18 cellular contexts compared by ENCODE assay signal in genomic region chr6:13471184-13471583, GRCh38.
"Had no signal": no experiment of that assay in that cellular context is flagged by ENCODE, and none has a peak within 500 bp of the region (broad histone marks: within the 10 kb centered on the region; RNA-seq: fewer than 3 reads in every experiment).

No MANE protein-coding gene starts in this region.

- H3K27ac Mint-ChIP-seq: activated CD4-positive, alpha-beta memory T cell treated with anti-CD3 and anti-CD28 coated beads, Interleukin-2, amount 10 ng/mL, durations not matched to agents 7 days and 5 days; activated naive CD4-positive, alpha-beta T cell treated with anti-CD3 and anti-CD28 coated beads, Interleukin-2, amount 50 U/mL, for 72 hours; activated T-cell treated with anti-CD3 and anti-CD28 coated beads, Interleukin-2, amount 50 U/mL, for 72 hours; WTC11 had no signal

- H3K4me3 Mint-ChIP-seq: activated CD4-positive, alpha-beta memory T cell treated with anti-CD3 and anti-CD28 coated beads, Interleukin-2, amount 10 ng/mL, durations not matched to agents 7 days and 5 days; activated T-cell treated with anti-CD3 and anti-CD28 coated beads, Interleukin-2, amount 50 U/mL, for 72 hours; central memory CD8-positive, alpha-beta T cell; stimulated activated naive B cell treated with anti-CD40 and anti-IgM and Interleukin-4, amounts not matched to agents 10 μg/mL and 1 μg/mL and 100 μg/mL, for 72 hours; WTC11 had no signal

- H3K27me3 Mint-ChIP-seq: activated CD4-positive, alpha-beta memory T cell treated with anti-CD3 and anti-CD28 coated beads, Interleukin-2, amount 10 ng/mL, durations not matched to agents 7 days and 5 days; central memory CD8-positive, alpha-beta T cell; naive B cell; stimulated activated naive B cell treated with anti-CD40 and anti-IgM and Interleukin-4, amounts not matched to agents 10 μg/mL and 1 μg/mL and 100 μg/mL, for 72 hours had no signal

- H3K36me3 ChIP-seq: vagina had no signal

- DNase-seq: activated CD4-positive, alpha-beta memory T cell treated with anti-CD3 and anti-CD28 coated beads, Interleukin-2, amount 10 ng/mL, durations not matched to agents 7 days and 5 days; activated CD4-positive, alpha-beta T cell treated with anti-CD3 and anti-CD28 coated beads for 4 hours; activated gamma-delta T cell; activated T-cell treated with anti-CD3 and anti-CD28 coated beads, Interleukin-2, amount 50 U/mL, for 72 hours; mammary epithelial cell; naive B cell; stimulated activated CD4-positive, alpha-beta T cell treated with anti-CD3 and anti-CD28 coated beads, Interleukin-2, amount 100 ng/mL, for 48 hours; stimulated activated naive B cell treated with anti-CD40 and anti-IgM and Interleukin-4, amounts not matched to agents 10 μg/mL and 1 μg/mL and 100 μg/mL, for 72 hours; T-helper 2 cell had no signal

- FAIRE-seq: endometrium, TTC549 had no signal

- H3K27ac ChIP-seq: neutrophil, vagina had no signal

- H3K9me3 Mint-ChIP-seq: activated T-cell treated with anti-CD3 and anti-CD28 coated beads, Interleukin-2, amount 50 U/mL, for 72 hours; central memory CD8-positive, alpha-beta T cell had no signal

- ATAC-seq: activated naive CD4-positive, alpha-beta T cell treated with anti-CD3 and anti-CD28 coated beads, Interleukin-2, amount 50 U/mL, for 72 hours; activated T-cell treated with anti-CD3 and anti-CD28 coated beads, Interleukin-2, amount 50 U/mL, for 72 hours; esophagus mucosa; stimulated activated naive B cell treated with anti-CD40 and anti-IgM and Interleukin-4, amounts not matched to agents 10 μg/mL and 1 μg/mL and 100 μg/mL, for 72 hours; WTC11 had no signal

- H3K27me3 ChIP-seq: neutrophil, tibial nerve, vagina had no signal

- H3K9me3 ChIP-seq: neutrophil, tibial nerve, vagina had no signal

- H3K4me3 ChIP-seq: tibial nerve, vagina had no signal
